7 cellular contexts compared by ENCODE assay signal in genomic region chr9:33165263-33166151, GRCh38.
A peak's percentile ranks its signal among the peaks of the same experiment; 100 is the strongest.
DNase-seq lines count a peak whose midpoint lies in the region; ATAC-seq lines count a peak whose summit lies in the region.

No MANE protein-coding gene starts in this region.

- DNase-seq in NCI-H526 treated with DMSO at 0.1 percent for 48 hours (lab: John Stamatoyannopoulos, UW) (peak; percentile 19), amniotic epithelial cell (ENCODE audit: low read depth) (peak; percentile 92), NCI-H2029 treated with DMSO at 0.1 percent for 48 hours (lab: John Stamatoyannopoulos, UW) (no peak)

- no peaks in the 10 kb centered on the region for H3K36me3 ChIP-seq in iPS-20b (ENCODE audit: insufficient read depth, low read depth, low read length)

- peaks cover 13% of the 10 kb centered on the region for H3K4me1 ChIP-seq in iPS-20b (ENCODE audit: insufficient read depth, low read length)

- H3K27me3 Mint-ChIP-seq in stimulated activated memory B cell treated with anti-CD40 and anti-IgM and Interleukin-4, amounts not matched to agents 10 μg/mL and 1 μg/mL and 100 μg/mL, for 72 hours, result no peaks in the 10 kb centered on the region

- no peaks in the 10 kb centered on the region for H3K9me3 Mint-ChIP-seq in stimulated activated memory B cell treated with anti-CD40 and anti-IgM and Interleukin-4, amounts not matched to agents 10 μg/mL and 1 μg/mL and 100 μg/mL, for 72 hours

- peak overlapping the region; percentile 93 for H3K27ac Mint-ChIP-seq in stimulated activated memory B cell treated with anti-CD40 and anti-IgM and Interleukin-4, amounts not matched to agents 10 μg/mL and 1 μg/mL and 100 μg/mL, for 72 hours

- peaks cover 34% of the 10 kb centered on the region for H3K27me3 ChIP-seq in iPS-20b (ENCODE audit: insufficient read depth, low read length)

- H3K9me3 ChIP-seq in iPS-20b (ENCODE audit: insufficient read depth, low read depth, low read length), result no peaks in the 10 kb centered on the region

- peak overlapping the region; percentile 81 for H3K4me3 ChIP-seq in GM08714 (ENCODE audit: low read length)
- H3K4me3 ChIP-seq in iPS-20b (ENCODE audit: low read length), result peak overlapping the region; percentile 83

- peak; percentile 28 for ATAC-seq in GM21576 (IDR thresholded peaks at IDR 0.05; ENCODE audit: unreplicated experiment)
- ATAC-seq in stimulated activated memory B cell treated with anti-CD40 and anti-IgM and Interleukin-4, amounts not matched to agents 10 μg/mL and 1 μg/mL and 100 μg/mL, for 72 hours, result no peak

- peaks cover 80% of the 10 kb centered on the region for H3K4me1 Mint-ChIP-seq in stimulated activated memory B cell treated with anti-CD40 and anti-IgM and Interleukin-4, amounts not matched to agents 10 μg/mL and 1 μg/mL and 100 μg/mL, for 72 hours

- peaks cover 9% of the 10 kb centered on the region for H3K36me3 Mint-ChIP-seq in stimulated activated memory B cell treated with anti-CD40 and anti-IgM and Interleukin-4, amounts not matched to agents 10 μg/mL and 1 μg/mL and 100 μg/mL, for 72 hours

- no peak overlapping the region for H3K27ac ChIP-seq in iPS-20b (ENCODE audit: low read length)

- H3K4me3 Mint-ChIP-seq in stimulated activated memory B cell treated with anti-CD40 and anti-IgM and Interleukin-4, amounts not matched to agents 10 μg/mL and 1 μg/mL and 100 μg/mL, for 72 hours, result peak overlapping the region; percentile 96

- peak overlapping the region; percentile 81; the same call in 1 of the 2 replicates for H3K9ac ChIP-seq in iPS-20b (ENCODE audit: low read depth, low read length)
